Comparison of ENCODE assay signal across 28 cellular contexts in the genomic region with DNA sequence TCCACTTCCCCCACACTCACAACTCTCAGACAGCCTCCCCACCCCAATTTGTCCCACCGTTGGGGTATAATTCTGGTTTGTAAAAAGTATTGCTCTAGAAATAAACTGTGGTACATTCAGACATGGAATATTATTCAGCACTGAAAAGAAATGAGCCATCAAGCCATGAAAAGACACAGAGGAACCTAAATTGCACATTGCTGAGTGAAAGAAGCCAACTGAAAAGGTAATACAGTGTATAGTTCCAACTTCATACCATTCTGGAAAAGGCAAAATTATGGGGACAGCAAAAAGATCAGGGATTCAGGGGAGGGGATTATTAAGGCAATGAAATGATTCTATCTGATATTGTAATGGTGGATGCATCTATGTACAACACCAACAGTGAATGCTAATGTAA. TPM values are rescaled to one million over a fixed set of nuclear protein-coding genes. Genes with fewer than 3 reads are reported as not detected.
DNase-seq lines count a peak whose midpoint lies in the region; FAIRE-seq and TF ChIP-seq lines count a peak whose summit lies in the region.
"Had no signal": no experiment of that assay in that cellular context is flagged by ENCODE, and none has a peak within 500 bp of the region (broad histone marks: within the 10 kb centered on the region; RNA-seq: fewer than 3 reads in every experiment).

No MANE protein-coding gene starts in this region.

- H4K12ac ChIP-seq in trophoblast cell (ENCODE audit: low read depth, low read length) = no peak overlapping the region

- peaks cover 9% of the 10 kb centered on the region for H4K20me1 ChIP-seq in PC-9 (ENCODE audit: insufficient read depth)
- peaks cover 37% of the 10 kb centered on the region for H4K20me1 ChIP-seq in endothelial cell of umbilical vein (replicated peaks; ENCODE audit: control insufficient read depth, extremely low read depth, insufficient read depth, low read length)

- POLR2A ChIA-PET in PC-9 (lab: Charles Lee; ENCODE audit: unreplicated experiment) (interaction anchor here (0.6 to 0.7 kb wide), 2 partner anchors 27 to 55 kb away, joined by 3 to 14 read pairs; no protein-coding TSS in a partner anchor), endothelial cell of umbilical vein (lab: Charles Lee) (no interaction called here)

- H3K4me3 Mint-ChIP-seq in CD14-positive monocyte = no peak overlapping the region
- H3K4me3 Mint-ChIP-seq: GM23338, neural progenitor cell, WTC11 had no signal

- peak overlapping the region; percentile 87 for H3K4ac ChIP-seq in trophoblast cell (ENCODE audit: low read depth, low read length)

- H3K36me3 ChIP-seq in PC-9 (ENCODE audit: low read depth) = no peaks in the 10 kb centered on the region
- peaks cover 10 to 25% of the 10 kb centered on the region in 2 experiments for H3K36me3 ChIP-seq in endothelial cell of umbilical vein (ENCODE audit: control insufficient read depth in 2 of 2, extremely low read depth in 1 of 2, insufficient read depth in 2 of 2, low read length in 2 of 2)
- peaks cover 11 to 32% of the 10 kb centered on the region in 2 experiments for H3K36me3 ChIP-seq in trophoblast cell (ENCODE audit: control insufficient read depth in 1 of 2, insufficient read depth in 2 of 2, low read length in 2 of 2)
- peaks cover 59% of the 10 kb centered on the region for H3K36me3 ChIP-seq in HAP-1 (replicated peaks)
- H3K36me3 ChIP-seq: cardiac muscle cell, neural progenitor cell had no signal

- H3F3A ChIP-seq in PC-9 (ENCODE audit: insufficient read depth, low read depth) = peaks cover 7% of the 10 kb centered on the region

- peaks cover 47 to 69% of the 10 kb centered on the region in 2 donors for H3K36me3 Mint-ChIP-seq in CD14-positive monocyte

- no peak overlapping the region for H4K8ac ChIP-seq in trophoblast cell (ENCODE audit: low read depth, low read length)

- peaks cover 33% of the 10 kb centered on the region for H3K4me1 ChIP-seq in PC-9 (replicated peaks; ENCODE audit: insufficient read depth)
- peaks cover 86% of the 10 kb centered on the region for H3K4me1 ChIP-seq in endothelial cell of umbilical vein (ENCODE audit: control insufficient read depth, extremely low read depth, insufficient read depth, low read length)
- H3K4me1 ChIP-seq in trophoblast cell (ENCODE audit: control insufficient read depth in 1 of 2, insufficient read depth in 2 of 2, low read length in 2 of 2) = peaks cover 9 to 21% of the 10 kb centered on the region in 2 experiments
- H3K4me1 ChIP-seq in HAP-1 = peaks cover 36% of the 10 kb centered on the region

- H3K23ac ChIP-seq in trophoblast cell (ENCODE audit: low read length) = no peak overlapping the region

- H3K14ac ChIP-seq in trophoblast cell (ENCODE audit: low read length) = no peak overlapping the region

- dilution Hi-C loops in endothelial cell of umbilical vein (cut with MboI; ENCODE audit: extremely low pct_ligation_motif_present, low sequenced_read_pairs) = no loop called here

- no peak overlapping the region for H2BK120ac ChIP-seq in trophoblast cell (ENCODE audit: insufficient read depth, low read length, poor library complexity)

- BruUV-seq in PC-9 (replicated peaks; lab: Mats Ljungman, UMichigan) = no TSS peak
- no TSS peak for BruUV-seq in endothelial cell of umbilical vein (replicated peaks; lab: Mats Ljungman, UMichigan)

- H3K4me2 ChIP-seq in PC-9 (peak overlapping the region; percentile 26; the same call in 1 of the 2 replicates), endothelial cell of umbilical vein (ENCODE audit: insufficient read depth, low read length) (peak overlapping the region; percentile 28), trophoblast cell (ENCODE audit: low read length) (no peak overlapping the region)
- H3K4me2 ChIP-seq: GM23338, neural progenitor cell had no signal

- H3K27ac ChIP-seq in PC-9 (no peak overlapping the region), endothelial cell of umbilical vein (ENCODE audit: insufficient read depth, low read depth, low read length) (no peak overlapping the region), trophoblast cell (ENCODE audit: low read depth, low read length) (no peak overlapping the region)
- H3K27ac ChIP-seq: C4-2B, cardiac muscle cell, left ventricle myocardium inferior, neural progenitor cell, SJSA1 had no signal

- DNase-seq in CD14-positive monocyte (ENCODE audit: low spot score) (no peak), PC-9 (no peak), endothelial cell of umbilical vein (ENCODE audit: low read depth, low spot score) (no peak), trophoblast cell (no peak), posterior cingulate gyrus (no peak), HAP-1 (ENCODE audit: low spot score in 2 of 2) (no peak), ureter (ENCODE audit: low spot score) (no peak), midbrain (lab: John Stamatoyannopoulos, UW) (no peak)
- DNase-seq: activated CD4-positive, alpha-beta T cell treated with anti-CD3 and anti-CD28 coated beads, Interleukin-2, amount 50 U/mL, for 48 hours; activated naive CD4-positive, alpha-beta T cell; amygdala; immature natural killer cell; left ventricle myocardium inferior; NCI-H1092 treated with DMSO at 0.1 percent for 48 hours; NCI-H1930; NCI-H345; NCI-H82; OCI-M1; stimulated activated CD4-positive, alpha-beta T cell treated with anti-CD3 and anti-CD28 coated beads, Interleukin-4, amount 100 ng/mL, for 1 hour; stimulated activated naive CD4-positive, alpha-beta T cell; T-helper 9 cell had no signal

- no peaks in the 10 kb centered on the region for H3K9me3 ChIP-seq in PC-9 (ENCODE audit: insufficient read depth, low read depth)
- H3K9me3 ChIP-seq in endothelial cell of umbilical vein (replicated peaks; ENCODE audit: control insufficient read depth, insufficient read depth, low read length) = no peaks in the 10 kb centered on the region
- H3K9me3 ChIP-seq in trophoblast cell (ENCODE audit: insufficient read depth, low read depth, low read length) = no peaks in the 10 kb centered on the region
- no peaks in the 10 kb centered on the region for H3K9me3 ChIP-seq in HAP-1
- H3K9me3 ChIP-seq: left ventricle myocardium inferior, SJSA1, tibial nerve had no signal

- TF ChIP-seq CTCF in CD14-positive monocyte (IDR thresholded peaks at IDR 0.05) (no peak), PC-9 (conservative IDR thresholded peaks at IDR 0.05) (no peak), endothelial cell of umbilical vein (IDR thresholded peaks at IDR 0.05; ENCODE audit: extremely low read depth in 1 of 2, insufficient read depth in 1 of 2, low read depth in 1 of 2, low read length in 2 of 2) (no peak)

- H3K79me2 ChIP-seq in PC-9 (ENCODE audit: low read depth) (peaks cover 94% of the 10 kb centered on the region), endothelial cell of umbilical vein (ENCODE audit: control insufficient read depth, insufficient read depth, low read length) (peaks cover 99% of the 10 kb centered on the region), trophoblast cell (ENCODE audit: control insufficient read depth, insufficient read depth, low read length, poor library complexity) (peaks cover 28% of the 10 kb centered on the region)

- H3K4me3 ChIP-seq in PC-9 (no peak overlapping the region), endothelial cell of umbilical vein (replicated peaks in 1 of 3; ENCODE audit: insufficient read depth in 1 of 3, low read depth in 1 of 3, low read length in 3 of 3) (no peak overlapping the region), trophoblast cell (ENCODE audit: low read depth, low read length) (no peak overlapping the region), HAP-1 (no peak overlapping the region)
- H3K4me3 ChIP-seq: cardiac muscle cell, GM23338, left ventricle myocardium inferior, neural progenitor cell, SJSA1, tibial nerve had no signal

- no peaks in the 10 kb centered on the region for H3K27me3 ChIP-seq in PC-9 (ENCODE audit: insufficient read depth, low read depth)
- H3K27me3 ChIP-seq in endothelial cell of umbilical vein (ENCODE audit: control insufficient read depth in 2 of 2, insufficient read depth in 2 of 2, low read length in 2 of 2) = no peaks in the 10 kb centered on the region
- H3K27me3 ChIP-seq in trophoblast cell (ENCODE audit: insufficient read depth, low read length) = no peaks in the 10 kb centered on the region
- H3K27me3 ChIP-seq in HAP-1 (ENCODE audit: low read depth) = no peaks in the 10 kb centered on the region
- H3K27me3 ChIP-seq: cardiac muscle cell, SJSA1, tibial nerve had no signal

- no peak overlapping the region for H2BK5ac ChIP-seq in trophoblast cell (ENCODE audit: low read depth, low read length, poor library complexity)

- H2BK12ac ChIP-seq in trophoblast cell (ENCODE audit: low read length) = no peak overlapping the region

- CTCF ChIA-PET in PC-9 (lab: Charles Lee) (no interaction called here), endothelial cell of umbilical vein (lab: Charles Lee) (interaction anchor here (1.0 to 1.9 kb wide), 6 partner anchors 11 to 55 kb away, joined by 3 to 4 read pairs (median 4); no protein-coding TSS in a partner anchor)

- no peaks in the 10 kb centered on the region for H3K9me1 ChIP-seq in endothelial cell of umbilical vein (replicated peaks; ENCODE audit: control insufficient read depth, extremely low read depth, insufficient read depth, low read length)

- H3K4me1 Mint-ChIP-seq in CD14-positive monocyte = peaks cover 50% of the 10 kb centered on the region

- H3K9ac ChIP-seq in endothelial cell of umbilical vein (replicated peaks; ENCODE audit: extremely low read depth, insufficient read depth, low read length) (no peak overlapping the region), trophoblast cell (ENCODE audit: low read length) (no peak overlapping the region)
- H3K9ac ChIP-seq: neural progenitor cell had no signal

- TF ChIP-seq POLR2A in endothelial cell of umbilical vein (IDR thresholded peaks at IDR 0.05; ENCODE audit: low read depth, low read length) = no peak

- H4K91ac ChIP-seq in trophoblast cell (ENCODE audit: low read depth, low read length) = no peak overlapping the region

- no peaks in the 10 kb centered on the region for H3K9me3 Mint-ChIP-seq in CD14-positive monocyte
- H3K9me3 Mint-ChIP-seq: GM23338, immature natural killer cell, WTC11 had no signal

- no peak overlapping the region for H2AK5ac ChIP-seq in trophoblast cell (ENCODE audit: low read length)

- no peaks in the 10 kb centered on the region for H3K79me1 ChIP-seq in trophoblast cell (ENCODE audit: low read length)

- no peaks in the 10 kb centered on the region for H3K27me3 Mint-ChIP-seq in CD14-positive monocyte (ENCODE audit: low read depth in 3 of 3)

- no CpG with 5 or more reads among the region's 1 CpG for WGBS in trophoblast cell (ENCODE audit: extremely low coverage, insufficient coverage, insufficient read length)

- H2AFZ ChIP-seq in PC-9 (no peak overlapping the region), endothelial cell of umbilical vein (ENCODE audit: low read depth, low read length) (no peak overlapping the region), trophoblast cell (ENCODE audit: insufficient read depth, low read length, poor library complexity) (no peak overlapping the region)
- H2AFZ ChIP-seq: GM23338, neural progenitor cell had no signal

- H3K9me2 ChIP-seq in PC-9 (ENCODE audit: insufficient read depth) = no peaks in the 10 kb centered on the region

- intact Hi-C loops in CD14-positive monocyte (cut with micrococcal nuclease) = loop anchor here in 1 of 2 donors (10.0 kb wide), 1 partner anchor 47 kb away; no protein-coding TSS in a partner anchor
- intact Hi-C loops in PC-9 (cut with micrococcal nuclease; ENCODE audit: unreplicated experiment) = no loop called here
- intact Hi-C loops in endothelial cell of umbilical vein (cut with micrococcal nuclease) = no loop called here
- intact Hi-C loops in posterior cingulate gyrus (cut with DNase I) = no loop called here

- H3K27ac Mint-ChIP-seq in CD14-positive monocyte = peak overlapping the region; percentile 6 to 77 (median 33)
- H3K27ac Mint-ChIP-seq: GM23338, neural progenitor cell, WTC11 had no signal

- in situ Hi-C loops in HAP-1 (cut with MboI; ENCODE audit: low sequenced_read_pairs) = no loop called here

- FAIRE-seq in endothelial cell of umbilical vein (lab: Jason Lieb, UNC) = no peak

- H3K18ac ChIP-seq in trophoblast cell (ENCODE audit: low read length) = no peak overlapping the region

RNA-seq across cellular contexts. Expression of a gene that starts 10.5 kb away (rescaled TPM):
- 1,000 to 10,000 TPM; 2,046 to 2,079 TPM for polyA plus RNA-seq in CD14-positive monocyte
- 1,720 and 1,743 TPM in 2 replicates for total RNA-seq in PC-9 (2021)
- 2,636 and 2,725 TPM in 2 replicates for total RNA-seq in endothelial cell of umbilical vein
- polyA plus RNA-seq in endothelial cell of umbilical vein = 2,745 and 3,299 TPM in 2 replicates
- polyA plus RNA-seq in endothelial cell of umbilical vein (2011; cell fraction: cytosol; rRNA removed) = 4,765 and 4,884 TPM in 2 replicates
- polyA plus RNA-seq in endothelial cell of umbilical vein (2011; cell fraction: nucleus; rRNA removed) = 2,911 and 3,170 TPM in 2 replicates
- polyA plus RNA-seq in endothelial cell of umbilical vein (2012) = 3,482 and 4,382 TPM in 2 replicates
- 3,299 and 3,540 TPM in 2 replicates for polyA minus RNA-seq in endothelial cell of umbilical vein
- polyA minus RNA-seq in endothelial cell of umbilical vein (2011; cell fraction: cytosol; rRNA and poly(A)+ RNA removed) = 533 TPM
- 990 and 1,101 TPM in 2 replicates for polyA minus RNA-seq in endothelial cell of umbilical vein (2011; cell fraction: nucleus; rRNA and poly(A)+ RNA removed)
- 2,156 and 2,172 TPM in 2 replicates for polyA plus RNA-seq in trophoblast cell (2013)
- 684 TPM for total RNA-seq in ureter
